Comparison of ENCODE assay signal across 23 cellular contexts in the genomic region with DNA sequence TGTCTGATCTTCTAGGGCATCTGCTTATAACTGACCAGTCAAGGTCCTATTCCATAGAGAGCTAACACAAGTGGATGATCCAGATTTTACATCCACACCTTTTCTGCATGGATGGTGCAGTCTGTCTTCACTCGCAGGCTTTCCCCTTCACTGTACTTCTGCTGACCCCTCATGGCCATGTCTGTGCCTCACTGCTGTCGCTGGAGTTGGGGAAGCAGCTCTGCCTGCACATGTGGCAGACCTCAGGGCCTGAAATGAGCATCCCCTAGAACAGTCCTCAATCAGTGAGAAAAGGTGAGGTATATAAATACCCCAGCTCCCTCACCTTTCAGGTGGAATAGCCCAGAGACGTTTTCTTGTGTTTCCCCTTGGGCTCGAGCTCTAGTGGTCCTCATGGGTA.
DNase-seq lines count a peak whose midpoint lies in the region; ATAC-seq and TF ChIP-seq lines count a peak whose summit lies in the region.
"Had no signal": no experiment of that assay in that cellular context is flagged by ENCODE, and none has a peak within 500 bp of the region (broad histone marks: within the 10 kb centered on the region; RNA-seq: fewer than 3 reads in every experiment).

No MANE protein-coding gene starts in this region.

- ATAC-seq in memory B cell (ENCODE audit: low read depth) = peak; percentile 43
- ATAC-seq: heart left ventricle; stimulated activated effector memory CD8-positive, alpha-beta T cell treated with anti-CD3 and anti-CD28 coated beads, Interleukin-12 subunit alpha, Interleukin-12 subunit beta, amount 100 ng/mL, for 72 hours had no signal

- H3K4me3 ChIP-seq in DOHH2 (ENCODE audit: low read length) (0 out of 2 replicates have a peak overlapping the region, but pooled peaks have one; percentile 6), WERI-Rb-1 (ENCODE audit: low read depth, low read length) (no peak overlapping the region), mammary epithelial cell (replicated peaks in 1 of 3; ENCODE audit: insufficient read depth in 1 of 3, low read depth in 2 of 3, low read length in 3 of 3) (no peak overlapping the region)
- H3K4me3 ChIP-seq: heart left ventricle, left ventricle myocardium inferior, suprapubic skin, vagina had no signal

- H3K9me3 ChIP-seq in DOHH2 (ENCODE audit: control insufficient read depth, insufficient read depth, low read length) (no peaks in the 10 kb centered on the region), WERI-Rb-1 (ENCODE audit: severe bottlenecking) (no peaks in the 10 kb centered on the region), mammary epithelial cell (replicated peaks; ENCODE audit: insufficient read depth, low read length) (no peaks in the 10 kb centered on the region)
- H3K9me3 ChIP-seq: heart left ventricle, left ventricle myocardium inferior, suprapubic skin, vagina had no signal

- H3K9ac ChIP-seq in mammary epithelial cell (ENCODE audit: insufficient read depth, low read length) = no peak overlapping the region

- H3K36me3 Mint-ChIP-seq in memory B cell = no peaks in the 10 kb centered on the region
- H3K36me3 Mint-ChIP-seq: activated naive CD4-positive, alpha-beta T cell treated with anti-CD3 and anti-CD28 coated beads, Interleukin-2, amount 50 U/mL, for 24 hours; CD4-positive, alpha-beta memory T cell; stimulated activated effector memory CD8-positive, alpha-beta T cell treated with anti-CD3 and anti-CD28 coated beads, Interleukin-12 subunit alpha, Interleukin-12 subunit beta, amount 100 ng/mL, for 72 hours had no signal

- H3K4me1 Mint-ChIP-seq in memory B cell = peaks cover 24% of the 10 kb centered on the region
- H3K4me1 Mint-ChIP-seq: activated naive CD4-positive, alpha-beta T cell treated with anti-CD3 and anti-CD28 coated beads, Interleukin-2, amount 50 U/mL, for 24 hours; CD4-positive, alpha-beta memory T cell; neural crest cell; stimulated activated effector memory CD8-positive, alpha-beta T cell treated with anti-CD3 and anti-CD28 coated beads, Interleukin-12 subunit alpha, Interleukin-12 subunit beta, amount 100 ng/mL, for 72 hours had no signal

- WGBS in mammary epithelial cell (ENCODE audit: low coverage, missing lambda C conversion rate) = 56% methylated on average over 3 of the region's 4 CpGs

- H3F3A ChIP-seq in DOHH2 (ENCODE audit: control insufficient read depth, insufficient read depth) = no peaks in the 10 kb centered on the region

- DNase-seq in WERI-Rb-1 = peak; percentile 23
- no peak for DNase-seq in memory B cell (ENCODE audit: low spot score in 2 of 2)
- no peak for DNase-seq in stimulated activated CD4-positive, alpha-beta T cell treated with anti-CD3 and anti-CD28 coated beads, Interleukin-12 subunit alpha, Interleukin-12 subunit beta, amount 100 ng/mL, for 4 hours
- DNase-seq in stimulated activated CD4-positive, alpha-beta T cell treated with anti-CD3 and anti-CD28 coated beads, Interleukin-4, amount 100 ng/mL, for 24 hours = no peak
- no peak for DNase-seq in mammary epithelial cell
- DNase-seq: activated CD4-positive, alpha-beta T cell treated with anti-CD3 and anti-CD28 coated beads for 4 hours; anterior cingulate cortex; CD4-positive, alpha-beta memory T cell; heart left ventricle; IMR-90; left ventricle myocardium inferior; NCI-H1694 treated with DMSO at 0.1 percent for 48 hours; NCI-H526; stimulated activated CD4-positive, alpha-beta T cell treated with anti-CD3 and anti-CD28 coated beads, Interleukin-1b, Interleukin-23, amount 100 ng/mL, for 48 hours; T-helper 1 cell had no signal

- dilution Hi-C loops in mammary epithelial cell (cut with HindIII; ENCODE audit: low sequenced_read_pairs) = no loop called here

- TF ChIP-seq CTCF in DOHH2 (IDR thresholded peaks at IDR 0.05; ENCODE audit: low read depth, low read length, poor library complexity, severe bottlenecking) = peak; percentile 75
- peak; percentile 54 for TF ChIP-seq CTCF in WERI-Rb-1 (IDR thresholded peaks at IDR 0.05; ENCODE audit: low read depth, low read length)
- no peak for TF ChIP-seq CTCF in mammary epithelial cell (conservative IDR thresholded peaks at IDR 0.05 in 1 of 2, IDR thresholded peaks at IDR 0.05 in 1 of 2; ENCODE audit: extremely low read depth in 1 of 2, insufficient read depth in 1 of 2, low read depth in 1 of 2, low read length in 2 of 2)

- H3K27me3 Mint-ChIP-seq in memory B cell = peaks cover 4% of the 10 kb centered on the region

- CTCF ChIA-PET in mammary epithelial cell (lab: Charles Lee; ENCODE audit: low non-redundant PET) = no interaction called here

- H3K4me1 ChIP-seq in DOHH2 (ENCODE audit: control insufficient read depth, low read length) (peaks cover 45% of the 10 kb centered on the region), mammary epithelial cell (ENCODE audit: insufficient read depth, low read length) (no peaks in the 10 kb centered on the region)
- H3K4me1 ChIP-seq: heart left ventricle, left ventricle myocardium inferior, suprapubic skin, vagina had no signal

- no peak overlapping the region for H3K4me3 Mint-ChIP-seq in memory B cell
- H3K4me3 Mint-ChIP-seq: activated naive CD4-positive, alpha-beta T cell treated with anti-CD3 and anti-CD28 coated beads, Interleukin-2, amount 50 U/mL, for 24 hours; CD4-positive, alpha-beta memory T cell; neural crest cell; stimulated activated effector memory CD8-positive, alpha-beta T cell treated with anti-CD3 and anti-CD28 coated beads, Interleukin-12 subunit alpha, Interleukin-12 subunit beta, amount 100 ng/mL, for 72 hours had no signal

- H3K27ac Mint-ChIP-seq in memory B cell = no peak overlapping the region
- H3K27ac Mint-ChIP-seq: activated naive CD4-positive, alpha-beta T cell treated with anti-CD3 and anti-CD28 coated beads, Interleukin-2, amount 50 U/mL, for 24 hours; CD4-positive, alpha-beta memory T cell; stimulated activated effector memory CD8-positive, alpha-beta T cell treated with anti-CD3 and anti-CD28 coated beads, Interleukin-12 subunit alpha, Interleukin-12 subunit beta, amount 100 ng/mL, for 72 hours had no signal

- H3K79me2 ChIP-seq in DOHH2 (ENCODE audit: control insufficient read depth, low read length) (no peaks in the 10 kb centered on the region), mammary epithelial cell (ENCODE audit: insufficient read depth, low read length) (no peaks in the 10 kb centered on the region)

- in situ Hi-C loops in mammary epithelial cell (cut with MboI; ENCODE audit: low sequenced_read_pairs in 2 of 2) = no loop called here

- H2AFZ ChIP-seq in mammary epithelial cell (ENCODE audit: low read depth, low read length) = no peak overlapping the region

- no peaks in the 10 kb centered on the region for H3K27me3 ChIP-seq in DOHH2 (ENCODE audit: control insufficient read depth, low read length)
- H3K27me3 ChIP-seq in WERI-Rb-1 (ENCODE audit: insufficient read depth, low read depth, severe bottlenecking) = no peaks in the 10 kb centered on the region
- peaks cover 20% of the 10 kb centered on the region for H3K27me3 ChIP-seq in mammary epithelial cell (ENCODE audit: insufficient read depth, low read length)
- H3K27me3 ChIP-seq: vagina had no signal

- H4K20me1 ChIP-seq in DOHH2 (ENCODE audit: control insufficient read depth, insufficient read depth, low read depth, low read length) (no peaks in the 10 kb centered on the region), mammary epithelial cell (ENCODE audit: insufficient read depth, low read length) (no peaks in the 10 kb centered on the region)

- no TSS peak for BruUV-seq in mammary epithelial cell (replicated peaks; lab: Mats Ljungman, UMichigan)

- TF ChIP-seq RAD21 in Ishikawa (IDR thresholded peaks at IDR 0.05; ENCODE audit: low read depth) = peak; percentile 54

- H3K27ac ChIP-seq in DOHH2 (ENCODE audit: low read depth, low read length) (no peak overlapping the region), WERI-Rb-1 (no peak overlapping the region), mammary epithelial cell (ENCODE audit: insufficient read depth, low read depth, low read length) (no peak overlapping the region)
- H3K27ac ChIP-seq: heart left ventricle, HL-60, left ventricle myocardium inferior, suprapubic skin, vagina had no signal

- no peak for TF ChIP-seq EP300 in Ishikawa (IDR thresholded peaks at IDR 0.05; ENCODE audit: borderline replicate concordance)

- peak overlapping the region; percentile 6 for H3K4me2 ChIP-seq in DOHH2 (ENCODE audit: low read length)
- no peak overlapping the region for H3K4me2 ChIP-seq in mammary epithelial cell (ENCODE audit: insufficient read depth, low read depth, low read length)

- H3K9me3 Mint-ChIP-seq in memory B cell = no peaks in the 10 kb centered on the region
- H3K9me3 Mint-ChIP-seq: activated naive CD4-positive, alpha-beta T cell treated with anti-CD3 and anti-CD28 coated beads, Interleukin-2, amount 50 U/mL, for 24 hours; neural crest cell; stimulated activated effector memory CD8-positive, alpha-beta T cell treated with anti-CD3 and anti-CD28 coated beads, Interleukin-12 subunit alpha, Interleukin-12 subunit beta, amount 100 ng/mL, for 72 hours had no signal

- intact Hi-C loops in mammary epithelial cell (cut with micrococcal nuclease) = no loop called here

- no peaks in the 10 kb centered on the region for H3K9me2 ChIP-seq in DOHH2 (replicated peaks; ENCODE audit: control insufficient read depth, low read length)

- H3K36me3 ChIP-seq in DOHH2 (ENCODE audit: control insufficient read depth, low read length) (no peaks in the 10 kb centered on the region), WERI-Rb-1 (no peaks in the 10 kb centered on the region), mammary epithelial cell (ENCODE audit: insufficient read depth, low read length) (no peaks in the 10 kb centered on the region)
- H3K36me3 ChIP-seq: heart left ventricle, left ventricle myocardium inferior, suprapubic skin, vagina had no signal

TF ChIP-seq in Ishikawa, 13 proteins besides CTCF, POLR2A, EP300 and RAD21 (continues in another document):
- no peak for TF ChIP-seq CREB1 (IDR thresholded peaks at IDR 0.05; ENCODE audit: low read depth)
- no peak for TF ChIP-seq EGR1 (IDR thresholded peaks at IDR 0.05)
- no peak for TF ChIP-seq NFIC (IDR thresholded peaks at IDR 0.05)
- no peak for TF ChIP-seq TAF1 (IDR thresholded peaks at IDR 0.05; ENCODE audit: low read depth)
- TF ChIP-seq USF1 (IDR thresholded peaks at IDR 0.05) = no peak
- TF ChIP-seq, protein P1, sequence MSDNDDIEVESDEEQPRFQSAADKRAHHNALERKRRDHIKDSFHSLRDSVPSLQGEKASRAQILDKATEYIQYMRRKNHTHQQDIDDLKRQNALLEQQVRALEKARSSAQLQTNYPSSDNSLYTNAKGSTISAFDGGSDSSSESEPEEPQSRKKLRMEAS (IDR thresholded peaks at IDR 0.05) = no peak
- no peak for TF ChIP-seq CEBPB (IDR thresholded peaks at IDR 0.05)
- no peak for TF ChIP-seq ZBTB7A (IDR thresholded peaks at IDR 0.05; ENCODE audit: low read depth)
- no peak for TF ChIP-seq TEAD4 (IDR thresholded peaks at IDR 0.05)
- no peak for TF ChIP-seq FOXM1 (IDR thresholded peaks at IDR 0.05; ENCODE audit: borderline replicate concordance, low read depth)

Comparison
In these comparisons a context has a peak if more than half of its experiments do, and no peak if none do; other contexts are left out.
1. CTCF ChIP-seq: peak in DOHH2 (single experiment) and WERI-Rb-1 (single experiment); none in mammary epithelial cell (0 of 2).